In genomic region chrX:147911192-147912022, GRCh38 we compare ENCODE assay signal across 8 cellular contexts. TPM values are rescaled to one million over a fixed set of nuclear protein-coding genes. Genes with fewer than 3 reads are reported as not detected.
DNase-seq lines count a peak whose midpoint lies in the region; ATAC-seq, FAIRE-seq and TF ChIP-seq lines count a peak whose summit lies in the region.

FMR1 (plus strand) TSS chrX:147911919; CDS start chrX:147912180, 261 bp downstream.

- 4 to 47% methylated on average over 45 to 66 of the region's 66 CpGs for WGBS in aorta, 2 donors

- no peaks in the 10 kb centered on the region for H3K27me3 Mint-ChIP-seq in astrocyte (ENCODE audit: low read depth, unreplicated experiment)

- H3K9me3 Mint-ChIP-seq in astrocyte (ENCODE audit: unreplicated experiment), result no peaks in the 10 kb centered on the region

- H3K4me3 ChIP-seq in astrocyte (ENCODE audit: insufficient read depth, low read depth, low read length) (peak within 1 kb of the TSS; percentile 66), aorta (ENCODE audit: low read length in 2 of 2) (peak within 1 kb of the TSS; percentile 24 to 29)

- H3K4me1 Mint-ChIP-seq in astrocyte (ENCODE audit: low read depth, unreplicated experiment), result peaks cover 8% of the 10 kb centered on the region

- H3K79me2 ChIP-seq in astrocyte (ENCODE audit: insufficient read depth, low read length), result peaks cover 42% of the 10 kb centered on the region

- peak within 1 kb of the TSS; percentile 90 for H2AFZ ChIP-seq in astrocyte (ENCODE audit: low read depth, low read length)

- peak within 1 kb of the TSS; percentile 92 for H3K9ac ChIP-seq in astrocyte (ENCODE audit: low read length)

- H3K36me3 Mint-ChIP-seq in astrocyte (ENCODE audit: low read depth, unreplicated experiment), result no peaks in the 10 kb centered on the region

- H3K9me3 ChIP-seq in astrocyte (ENCODE audit: insufficient read depth, low read depth, low read length) (no peaks in the 10 kb centered on the region), aorta (ENCODE audit: control insufficient read depth, low read length) (no peaks in the 10 kb centered on the region)

- peak within 1 kb of the TSS; percentile 99 for H3K4me3 Mint-ChIP-seq in astrocyte (ENCODE audit: unreplicated experiment)

- ATAC-seq in GM18508 (IDR thresholded peaks at IDR 0.05; ENCODE audit: insufficient read depth, unreplicated experiment) (peak; percentile 76), HG02973 (IDR thresholded peaks at IDR 0.05; ENCODE audit: unreplicated experiment) (peak; percentile 89), aorta (ENCODE audit: low FRiP score) (peak; percentile 94)

- peak; percentile 90 to 92 for DNase-seq in NCI-H1930 (lab: John Stamatoyannopoulos, UW)
- peak; percentile 90 for DNase-seq in T-helper 22 cell (ENCODE audit: low read depth)
- DNase-seq in astrocyte (ENCODE audit: low read depth), result peak; percentile 69
- peak; percentile 93 for DNase-seq in hepatic stellate cell (ENCODE audit: low spot score)
- DNase-seq in renal cortical epithelial cell (ENCODE audit: low read depth), result peak; percentile 76
- peak; percentile 96 for DNase-seq in aorta

- H3K4me1 ChIP-seq in astrocyte (ENCODE audit: insufficient read depth, low read length) (peaks cover 8% of the 10 kb centered on the region), aorta (ENCODE audit: control insufficient read depth in 1 of 2, insufficient read depth in 2 of 2, low read length in 2 of 2) (no peaks in the 10 kb centered on the region)

- peaks cover 30% of the 10 kb centered on the region for H4K20me1 ChIP-seq in astrocyte (ENCODE audit: insufficient read depth, low read length)

- H3K27ac ChIP-seq in astrocyte (ENCODE audit: low read depth, low read length) (peak within 1 kb of the TSS; percentile 85), aorta (ENCODE audit: low read depth in 1 of 2, low read length in 2 of 2) (peak within 1 kb of the TSS in 1 of 2 donors; percentile 75)

- no peak for FAIRE-seq in astrocyte (lab: Jason Lieb, UNC)

- TF ChIP-seq CTCF in astrocyte (IDR thresholded peaks at IDR 0.05; ENCODE audit: insufficient read depth, low read depth, low read length), result no peak

- H3K36me3 ChIP-seq in astrocyte (ENCODE audit: insufficient read depth, low read length) (no peaks in the 10 kb centered on the region), aorta (ENCODE audit: control insufficient read depth in 1 of 2, insufficient read depth in 2 of 2, low read length in 1 of 2) (no peaks in the 10 kb centered on the region)

- no peaks in the 10 kb centered on the region for H3K27me3 ChIP-seq in astrocyte (ENCODE audit: insufficient read depth, low read length)
- no peaks in the 10 kb centered on the region for H3K27me3 ChIP-seq in aorta (ENCODE audit: control insufficient read depth in 1 of 2, insufficient read depth in 2 of 2, low read length in 1 of 2)

- peak within 1 kb of the TSS; percentile 91 for H3K4me2 ChIP-seq in astrocyte (ENCODE audit: low read length)

- intact Hi-C loops in aorta (cut with DNase I), result no loop called here

- peak within 1 kb of the TSS; percentile 97 for H3K27ac Mint-ChIP-seq in astrocyte (ENCODE audit: unreplicated experiment)

RNA-seq across cellular contexts. Expression of gene FMR1, which starts in this region (rescaled TPM):
- total RNA-seq in astrocyte (45.6 and 45.9 TPM in 2 replicates), renal cortical epithelial cell (27.6 and 77.9 TPM in 2 replicates), aorta (10 to 100 TPM; 45.8 to 51.8 TPM)
- polyA plus RNA-seq in aorta, result 10 to 100 TPM; 25.4 to 26.4 TPM
